In the genomic region with DNA sequence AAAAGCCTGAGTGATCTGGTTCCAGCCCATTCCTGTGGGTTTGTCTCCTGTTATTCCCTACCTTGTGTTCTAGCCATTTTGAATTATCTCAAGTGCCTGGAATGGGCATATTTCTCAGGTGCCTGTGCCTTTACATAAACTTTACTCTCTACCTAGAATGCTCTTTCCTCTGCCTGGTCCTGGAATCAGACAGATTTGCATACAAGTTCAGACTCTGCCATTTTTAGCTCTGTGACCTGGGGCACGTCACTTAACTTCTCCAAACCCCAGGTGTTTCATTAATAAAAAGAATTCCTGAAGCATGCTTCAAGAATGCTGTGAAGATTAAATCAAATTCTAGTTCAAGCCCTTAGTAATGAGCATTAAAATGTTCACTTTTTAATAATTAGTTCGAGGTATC, we compare ENCODE assay signal across 21 cellular contexts.
"Had no signal": no experiment of that assay in that cellular context is flagged by ENCODE, and none has a peak within 500 bp of the region (broad histone marks: within the 10 kb centered on the region; RNA-seq: fewer than 3 reads in every experiment).

No MANE protein-coding gene starts in this region.

- H3K4me3 Mint-ChIP-seq: activated CD4-positive, alpha-beta T cell treated with anti-CD3 and anti-CD28 coated beads for 36 hours; activated CD8-positive, alpha-beta T cell treated with anti-CD3 and anti-CD28 coated beads for 36 hours; activated naive CD8-positive, alpha-beta T cell treated with anti-CD3 and anti-CD28 coated beads for 36 hours had no signal

- H3K36me3 ChIP-seq: brain microvascular endothelial cell had no signal

- H3K27me3 ChIP-seq: brain microvascular endothelial cell, cardiac muscle cell had no signal

- H3K27ac ChIP-seq: brain microvascular endothelial cell, cardiac muscle cell, SK-N-MC, WERI-Rb-1 had no signal

- H3K4me3 ChIP-seq: cardiac muscle cell, SK-N-MC had no signal

- H3K9me3 Mint-ChIP-seq: activated CD8-positive, alpha-beta T cell treated with anti-CD3 and anti-CD28 coated beads for 36 hours; activated naive CD8-positive, alpha-beta T cell treated with anti-CD3 and anti-CD28 coated beads for 36 hours had no signal

- H3K27ac Mint-ChIP-seq: activated CD4-positive, alpha-beta T cell treated with anti-CD3 and anti-CD28 coated beads for 36 hours; activated CD8-positive, alpha-beta T cell treated with anti-CD3 and anti-CD28 coated beads for 36 hours; activated naive CD8-positive, alpha-beta T cell treated with anti-CD3 and anti-CD28 coated beads for 36 hours had no signal

- H3K27me3 Mint-ChIP-seq: activated CD4-positive, alpha-beta T cell treated with anti-CD3 and anti-CD28 coated beads for 36 hours; activated CD8-positive, alpha-beta T cell treated with anti-CD3 and anti-CD28 coated beads for 36 hours; activated naive CD8-positive, alpha-beta T cell treated with anti-CD3 and anti-CD28 coated beads for 36 hours had no signal

- DNase-seq: activated CD4-positive, alpha-beta T cell treated with anti-CD3 and anti-CD28 coated beads for 36 hours; activated CD4-positive, alpha-beta T cell treated with anti-CD3 and anti-CD28 coated beads, Interleukin-2, amount 50 U/mL, for 1 hour; activated CD8-positive, alpha-beta memory T cell treated with anti-CD3 and anti-CD28 coated beads, Interleukin-2, amount 50 U/mL, for 4 hours; activated CD8-positive, alpha-beta T cell treated with anti-CD3 and anti-CD28 coated beads for 36 hours; activated naive CD8-positive, alpha-beta T cell treated with anti-CD3 and anti-CD28 coated beads for 36 hours; activated T-cell treated with anti-CD3 and anti-CD28 coated beads, Interleukin-2, amount 50 U/mL, for 1 hour; brain microvascular endothelial cell; MV-4-11; NCI-H1105; NCI-H1436; NCI-H1694 treated with DMSO at 0.1 percent for 48 hours; NCI-H2029 treated with DMSO at 0.1 percent for 48 hours; NCI-H345; NCI-H510A; RPMI8226; T-helper 1 cell; WERI-Rb-1 had no signal

- ATAC-seq: activated CD4-positive, alpha-beta T cell treated with anti-CD3 and anti-CD28 coated beads for 36 hours; activated CD8-positive, alpha-beta T cell treated with anti-CD3 and anti-CD28 coated beads for 36 hours; Panc1; Right ventricle myocardium inferior had no signal
